1 cellular context compared by ENCODE assay signal in the genomic region with DNA sequence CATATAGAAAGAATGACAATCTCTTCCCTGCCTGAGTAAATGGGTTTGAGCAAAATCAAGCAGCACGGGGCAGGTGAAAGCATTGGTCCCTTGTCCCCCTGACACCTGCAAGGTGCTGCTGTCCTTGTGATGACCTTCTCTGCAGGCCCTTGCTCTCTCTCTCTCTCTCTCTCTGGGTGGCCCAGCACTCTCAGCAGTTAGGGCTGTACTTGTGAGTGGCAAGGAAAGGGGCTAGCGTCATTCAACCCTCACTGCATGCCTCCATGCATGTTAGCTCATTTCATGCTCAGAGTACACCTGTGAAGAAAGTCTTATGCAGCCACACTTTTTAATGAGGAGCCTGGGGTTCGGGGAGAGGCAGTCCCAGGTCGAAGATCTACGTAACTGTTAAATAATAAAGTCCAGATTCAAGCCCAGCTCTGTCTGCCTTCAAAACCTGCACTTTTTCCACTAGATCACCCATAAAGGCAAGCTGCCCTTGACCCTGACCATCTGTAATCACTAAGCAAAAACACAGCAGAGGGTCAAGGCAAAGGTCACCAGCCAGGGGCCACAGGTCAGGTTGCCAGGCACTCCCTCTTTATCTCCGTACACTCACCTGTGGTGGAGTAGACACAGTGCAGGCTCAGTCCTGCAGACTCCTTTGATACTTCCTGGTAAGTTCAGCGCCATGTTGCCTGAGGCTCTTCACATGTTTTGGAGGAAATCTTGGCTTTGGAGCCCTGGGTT.
A peak's percentile ranks its signal among the peaks of the same experiment; 100 is the strongest.
TF ChIP-seq lines count a peak whose summit lies in the region.

No MANE protein-coding gene starts in this region.

TF ChIP-seq in HepG2, 621 proteins besides CTCF, POLR2A, EP300 and RAD21 (continued from another document and continues in another):
- TF ChIP-seq GABPA (IDR thresholded peaks at IDR 0.05; ENCODE audit: low read depth, low read length) (no peak), GABPA (CRISPR knock-in tag; IDR thresholded peaks at IDR 0.05; ENCODE audit: low read depth) (no peak), ZMAT3 (CRISPR knock-in tag; conservative IDR thresholded peaks at IDR 0.05) (no peak), ZNF777 (CRISPR knock-in tag; IDR thresholded peaks at IDR 0.05) (no peak), PRPF4 (IDR thresholded peaks at IDR 0.05; ENCODE audit: low read depth, low read length, poor library complexity, severe bottlenecking) (no peak), FLYWCH1 (CRISPR knock-in tag; IDR thresholded peaks at IDR 0.05) (no peak), SP2 (CRISPR knock-in tag; IDR thresholded peaks at IDR 0.05) (no peak), GLI4 (CRISPR knock-in tag; IDR thresholded peaks at IDR 0.05; ENCODE audit: borderline replicate concordance) (no peak), AKAP8 (CRISPR knock-in tag; IDR thresholded peaks at IDR 0.05) (no peak), GTF2F1 (IDR thresholded peaks at IDR 0.05; ENCODE audit: low read length) (no peak), HNF4A (CRISPR knock-in tag; IDR thresholded peaks at IDR 0.05) (peak; percentile 89), ZNF879 (CRISPR knock-in tag; IDR thresholded peaks at IDR 0.05) (no peak), ZNF670 (CRISPR knock-in tag; IDR thresholded peaks at IDR 0.05; ENCODE audit: borderline replicate concordance) (no peak), SOX6 (IDR thresholded peaks at IDR 0.05) (no peak), SOX6 (CRISPR knock-in tag; IDR thresholded peaks at IDR 0.05) (peak; percentile 83), NFRKB (IDR thresholded peaks at IDR 0.05) (no peak), ZNF556 (CRISPR knock-in tag; IDR thresholded peaks at IDR 0.05; ENCODE audit: borderline replicate concordance) (no peak), KDM1A (CRISPR knock-in tag; IDR thresholded peaks at IDR 0.05) (no peak), HNF4G (IDR thresholded peaks at IDR 0.05; ENCODE audit: borderline replicate concordance, low read depth, low read length) (peak; percentile 64; the same call in 1 of the 2 replicates), HNF4G (CRISPR knock-in tag; IDR thresholded peaks at IDR 0.05; ENCODE audit: borderline replicate concordance, low read depth) (0 out of 2 replicates have a peak, but pooled peaks have one; percentile 17), ZNF652 (CRISPR knock-in tag; IDR thresholded peaks at IDR 0.05; ENCODE audit: borderline replicate concordance, low read depth) (no peak), TAF15 (IDR thresholded peaks at IDR 0.05; ENCODE audit: low read depth, low read length, poor library complexity, severe bottlenecking) (no peak), ZNF317 (CRISPR knock-in tag; IDR thresholded peaks at IDR 0.05) (no peak), ZKSCAN1 (IDR thresholded peaks at IDR 0.05; ENCODE audit: low read length) (no peak), THYN1 (CRISPR knock-in tag; IDR thresholded peaks at IDR 0.05; ENCODE audit: borderline replicate concordance, low read depth) (no peak), NR2C2 (CRISPR knock-in tag; IDR thresholded peaks at IDR 0.05; ENCODE audit: borderline replicate concordance) (peak; percentile 85), KDM3A (CRISPR knock-in tag; IDR thresholded peaks at IDR 0.05; ENCODE audit: low read depth) (no peak), GATAD1 (CRISPR knock-in tag; IDR thresholded peaks at IDR 0.05) (no peak), KLF11 (CRISPR knock-in tag; IDR thresholded peaks at IDR 0.05) (no peak), TEAD3 (CRISPR knock-in tag; optimal IDR thresholded peaks at IDR 0.05; ENCODE audit: borderline replicate concordance) (peak; percentile 51), PCBP2 (optimal IDR thresholded peaks at IDR 0.05; ENCODE audit: low read depth, low read length, poor library complexity, severe bottlenecking) (no peak), NCOA5 (CRISPR knock-in tag; IDR thresholded peaks at IDR 0.05) (no peak), FOXA3 (CRISPR knock-in tag; IDR thresholded peaks at IDR 0.05) (no peak), ZNF674 (CRISPR knock-in tag; IDR thresholded peaks at IDR 0.05; ENCODE audit: low read depth) (no peak), ZEB1 (IDR thresholded peaks at IDR 0.05; ENCODE audit: insufficient replicate concordance, low read depth) (peak; percentile 76), PHF5A (CRISPR knock-in tag; IDR thresholded peaks at IDR 0.05; ENCODE audit: low read depth, unreplicated experiment) (no peak), SIN3A (IDR thresholded peaks at IDR 0.05; ENCODE audit: borderline replicate concordance, low read depth, low read length) (no peak), ZNF333 (CRISPR knock-in tag; IDR thresholded peaks at IDR 0.05; ENCODE audit: borderline replicate concordance) (no peak), ZMYM4 (CRISPR knock-in tag; IDR thresholded peaks at IDR 0.05) (peak; percentile 58; the same call in 1 of the 2 replicates)
- TF ChIP-seq, protein P1, sequence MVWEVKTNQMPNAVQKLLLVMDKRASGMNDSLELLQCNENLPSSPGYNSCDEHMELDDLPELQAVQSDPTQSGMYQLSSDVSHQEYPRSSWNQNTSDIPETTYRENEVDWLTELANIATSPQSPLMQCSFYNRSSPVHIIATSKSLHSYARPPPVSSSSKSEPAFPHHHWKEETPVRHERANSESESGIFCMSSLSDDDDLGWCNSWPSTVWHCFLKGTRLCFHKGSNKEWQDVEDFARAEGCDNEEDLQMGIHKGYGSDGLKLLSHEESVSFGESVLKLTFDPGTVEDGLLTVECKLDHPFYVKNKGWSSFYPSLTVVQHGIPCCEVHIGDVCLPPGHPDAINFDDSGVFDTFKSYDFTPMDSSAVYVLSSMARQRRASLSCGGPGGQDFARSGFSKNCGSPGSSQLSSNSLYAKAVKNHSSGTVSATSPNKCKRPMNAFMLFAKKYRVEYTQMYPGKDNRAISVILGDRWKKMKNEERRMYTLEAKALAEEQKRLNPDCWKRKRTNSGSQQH (CRISPR knock-in tag; IDR thresholded peaks at IDR 0.05; ENCODE audit: low read depth), result no peak
- TF ChIP-seq, protein P2, sequence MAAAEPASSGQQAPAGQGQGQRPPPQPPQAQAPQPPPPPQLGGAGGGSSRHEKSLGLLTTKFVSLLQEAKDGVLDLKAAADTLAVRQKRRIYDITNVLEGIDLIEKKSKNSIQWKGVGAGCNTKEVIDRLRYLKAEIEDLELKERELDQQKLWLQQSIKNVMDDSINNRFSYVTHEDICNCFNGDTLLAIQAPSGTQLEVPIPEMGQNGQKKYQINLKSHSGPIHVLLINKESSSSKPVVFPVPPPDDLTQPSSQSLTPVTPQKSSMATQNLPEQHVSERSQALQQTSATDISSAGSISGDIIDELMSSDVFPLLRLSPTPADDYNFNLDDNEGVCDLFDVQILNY (CRISPR knock-in tag; conservative IDR thresholded peaks at IDR 0.05), result no peak
- TF ChIP-seq, protein P3, sequence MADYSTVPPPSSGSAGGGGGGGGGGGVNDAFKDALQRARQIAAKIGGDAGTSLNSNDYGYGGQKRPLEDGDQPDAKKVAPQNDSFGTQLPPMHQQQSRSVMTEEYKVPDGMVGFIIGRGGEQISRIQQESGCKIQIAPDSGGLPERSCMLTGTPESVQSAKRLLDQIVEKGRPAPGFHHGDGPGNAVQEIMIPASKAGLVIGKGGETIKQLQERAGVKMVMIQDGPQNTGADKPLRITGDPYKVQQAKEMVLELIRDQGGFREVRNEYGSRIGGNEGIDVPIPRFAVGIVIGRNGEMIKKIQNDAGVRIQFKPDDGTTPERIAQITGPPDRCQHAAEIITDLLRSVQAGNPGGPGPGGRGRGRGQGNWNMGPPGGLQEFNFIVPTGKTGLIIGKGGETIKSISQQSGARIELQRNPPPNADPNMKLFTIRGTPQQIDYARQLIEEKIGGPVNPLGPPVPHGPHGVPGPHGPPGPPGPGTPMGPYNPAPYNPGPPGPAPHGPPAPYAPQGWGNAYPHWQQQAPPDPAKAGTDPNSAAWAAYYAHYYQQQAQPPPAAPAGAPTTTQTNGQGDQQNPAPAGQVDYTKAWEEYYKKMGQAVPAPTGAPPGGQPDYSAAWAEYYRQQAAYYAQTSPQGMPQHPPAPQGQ (CRISPR knock-in tag; IDR thresholded peaks at IDR 0.05; ENCODE audit: borderline replicate concordance), result no peak
- TF ChIP-seq, protein P4, sequence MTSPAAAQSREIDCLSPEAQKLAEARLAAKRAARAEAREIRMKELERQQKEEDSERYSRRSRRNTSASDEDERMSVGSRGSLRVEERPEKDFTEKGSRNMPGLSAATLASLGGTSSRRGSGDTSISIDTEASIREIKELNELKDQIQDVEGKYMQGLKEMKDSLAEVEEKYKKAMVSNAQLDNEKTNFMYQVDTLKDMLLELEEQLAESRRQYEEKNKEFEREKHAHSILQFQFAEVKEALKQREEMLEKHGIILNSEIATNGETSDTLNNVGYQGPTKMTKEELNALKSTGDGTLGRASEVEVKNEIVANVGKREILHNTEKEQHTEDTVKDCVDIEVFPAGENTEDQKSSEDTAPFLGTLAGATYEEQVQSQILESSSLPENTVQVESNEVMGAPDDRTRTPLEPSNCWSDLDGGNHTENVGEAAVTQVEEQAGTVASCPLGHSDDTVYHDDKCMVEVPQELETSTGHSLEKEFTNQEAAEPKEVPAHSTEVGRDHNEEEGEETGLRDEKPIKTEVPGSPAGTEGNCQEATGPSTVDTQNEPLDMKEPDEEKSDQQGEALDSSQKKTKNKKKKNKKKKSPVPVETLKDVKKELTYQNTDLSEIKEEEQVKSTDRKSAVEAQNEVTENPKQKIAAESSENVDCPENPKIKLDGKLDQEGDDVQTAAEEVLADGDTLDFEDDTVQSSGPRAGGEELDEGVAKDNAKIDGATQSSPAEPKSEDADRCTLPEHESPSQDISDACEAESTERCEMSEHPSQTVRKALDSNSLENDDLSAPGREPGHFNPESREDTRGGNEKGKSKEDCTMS (CRISPR knock-in tag; conservative IDR thresholded peaks at IDR 0.05), result no peak
- TF ChIP-seq, protein P5, sequence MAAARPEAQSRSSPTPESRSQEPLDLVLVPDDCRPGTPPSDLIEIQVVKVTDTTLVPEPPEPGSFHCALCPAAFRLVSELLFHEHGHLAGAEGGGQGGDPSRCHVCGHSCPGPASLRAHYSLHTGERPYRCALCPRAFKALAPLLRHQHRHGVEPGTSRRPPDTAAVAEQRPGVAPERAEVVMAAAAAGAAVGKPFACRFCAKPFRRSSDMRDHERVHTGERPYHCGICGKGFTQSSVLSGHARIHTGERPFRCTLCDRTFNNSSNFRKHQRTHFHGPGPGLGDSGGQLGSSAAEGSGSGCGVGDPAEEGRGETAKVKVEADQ (CRISPR knock-in tag; IDR thresholded peaks at IDR 0.05; ENCODE audit: borderline replicate concordance), result no peak
- TF ChIP-seq, protein P6, sequence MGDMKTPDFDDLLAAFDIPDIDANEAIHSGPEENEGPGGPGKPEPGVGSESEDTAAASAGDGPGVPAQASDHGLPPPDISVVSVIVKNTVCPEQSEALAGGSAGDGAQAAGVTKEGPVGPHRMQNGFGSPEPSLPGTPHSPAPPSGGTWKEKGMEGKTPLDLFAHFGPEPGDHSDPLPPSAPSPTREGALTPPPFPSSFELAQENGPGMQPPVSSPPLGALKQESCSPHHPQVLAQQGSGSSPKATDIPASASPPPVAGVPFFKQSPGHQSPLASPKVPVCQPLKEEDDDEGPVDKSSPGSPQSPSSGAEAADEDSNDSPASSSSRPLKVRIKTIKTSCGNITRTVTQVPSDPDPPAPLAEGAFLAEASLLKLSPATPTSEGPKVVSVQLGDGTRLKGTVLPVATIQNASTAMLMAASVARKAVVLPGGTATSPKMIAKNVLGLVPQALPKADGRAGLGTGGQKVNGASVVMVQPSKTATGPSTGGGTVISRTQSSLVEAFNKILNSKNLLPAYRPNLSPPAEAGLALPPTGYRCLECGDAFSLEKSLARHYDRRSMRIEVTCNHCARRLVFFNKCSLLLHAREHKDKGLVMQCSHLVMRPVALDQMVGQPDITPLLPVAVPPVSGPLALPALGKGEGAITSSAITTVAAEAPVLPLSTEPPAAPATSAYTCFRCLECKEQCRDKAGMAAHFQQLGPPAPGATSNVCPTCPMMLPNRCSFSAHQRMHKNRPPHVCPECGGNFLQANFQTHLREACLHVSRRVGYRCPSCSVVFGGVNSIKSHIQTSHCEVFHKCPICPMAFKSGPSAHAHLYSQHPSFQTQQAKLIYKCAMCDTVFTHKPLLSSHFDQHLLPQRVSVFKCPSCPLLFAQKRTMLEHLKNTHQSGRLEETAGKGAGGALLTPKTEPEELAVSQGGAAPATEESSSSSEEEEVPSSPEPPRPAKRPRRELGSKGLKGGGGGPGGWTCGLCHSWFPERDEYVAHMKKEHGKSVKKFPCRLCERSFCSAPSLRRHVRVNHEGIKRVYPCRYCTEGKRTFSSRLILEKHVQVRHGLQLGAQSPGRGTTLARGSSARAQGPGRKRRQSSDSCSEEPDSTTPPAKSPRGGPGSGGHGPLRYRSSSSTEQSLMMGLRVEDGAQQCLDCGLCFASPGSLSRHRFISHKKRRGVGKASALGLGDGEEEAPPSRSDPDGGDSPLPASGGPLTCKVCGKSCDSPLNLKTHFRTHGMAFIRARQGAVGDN (CRISPR knock-in tag; IDR thresholded peaks at IDR 0.05), result no peak
- TF ChIP-seq, protein P7, sequence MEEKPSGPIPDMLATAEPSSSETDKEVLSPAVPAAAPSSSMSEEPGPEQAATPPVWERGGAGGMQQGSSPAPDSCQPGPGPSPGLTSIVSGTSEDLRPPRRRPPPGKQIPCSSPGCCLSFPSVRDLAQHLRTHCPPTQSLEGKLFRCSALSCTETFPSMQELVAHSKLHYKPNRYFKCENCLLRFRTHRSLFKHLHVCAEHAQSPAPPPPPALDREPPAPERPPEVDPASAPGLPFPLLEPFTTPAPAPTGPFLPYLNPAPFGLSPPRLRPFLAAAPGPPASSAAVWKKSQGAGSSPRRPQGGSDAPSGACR (CRISPR knock-in tag; IDR thresholded peaks at IDR 0.05), result no peak
- TF ChIP-seq, protein P8, sequence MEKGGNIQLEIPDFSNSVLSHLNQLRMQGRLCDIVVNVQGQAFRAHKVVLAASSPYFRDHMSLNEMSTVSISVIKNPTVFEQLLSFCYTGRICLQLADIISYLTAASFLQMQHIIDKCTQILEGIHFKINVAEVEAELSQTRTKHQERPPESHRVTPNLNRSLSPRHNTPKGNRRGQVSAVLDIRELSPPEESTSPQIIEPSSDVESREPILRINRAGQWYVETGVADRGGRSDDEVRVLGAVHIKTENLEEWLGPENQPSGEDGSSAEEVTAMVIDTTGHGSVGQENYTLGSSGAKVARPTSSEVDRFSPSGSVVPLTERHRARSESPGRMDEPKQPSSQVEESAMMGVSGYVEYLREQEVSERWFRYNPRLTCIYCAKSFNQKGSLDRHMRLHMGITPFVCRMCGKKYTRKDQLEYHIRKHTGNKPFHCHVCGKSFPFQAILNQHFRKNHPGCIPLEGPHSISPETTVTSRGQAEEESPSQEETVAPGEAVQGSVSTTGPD (CRISPR knock-in tag; IDR thresholded peaks at IDR 0.05), result no peak
- TF ChIP-seq, protein P9, sequence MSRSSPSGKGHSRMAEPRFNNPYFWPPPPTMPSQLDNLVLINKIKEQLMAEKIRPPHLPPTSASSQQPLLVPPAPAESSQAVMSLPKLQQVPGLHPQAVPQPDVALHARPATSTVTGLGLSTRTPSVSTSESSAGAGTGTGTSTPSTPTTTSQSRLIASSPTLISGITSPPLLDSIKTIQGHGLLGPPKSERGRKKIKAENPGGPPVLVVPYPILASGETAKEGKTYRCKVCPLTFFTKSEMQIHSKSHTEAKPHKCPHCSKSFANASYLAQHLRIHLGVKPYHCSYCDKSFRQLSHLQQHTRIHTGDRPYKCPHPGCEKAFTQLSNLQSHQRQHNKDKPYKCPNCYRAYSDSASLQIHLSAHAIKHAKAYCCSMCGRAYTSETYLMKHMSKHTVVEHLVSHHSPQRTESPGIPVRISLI (CRISPR knock-in tag; IDR thresholded peaks at IDR 0.05; ENCODE audit: borderline replicate concordance), result no peak
